In the genomic region with DNA sequence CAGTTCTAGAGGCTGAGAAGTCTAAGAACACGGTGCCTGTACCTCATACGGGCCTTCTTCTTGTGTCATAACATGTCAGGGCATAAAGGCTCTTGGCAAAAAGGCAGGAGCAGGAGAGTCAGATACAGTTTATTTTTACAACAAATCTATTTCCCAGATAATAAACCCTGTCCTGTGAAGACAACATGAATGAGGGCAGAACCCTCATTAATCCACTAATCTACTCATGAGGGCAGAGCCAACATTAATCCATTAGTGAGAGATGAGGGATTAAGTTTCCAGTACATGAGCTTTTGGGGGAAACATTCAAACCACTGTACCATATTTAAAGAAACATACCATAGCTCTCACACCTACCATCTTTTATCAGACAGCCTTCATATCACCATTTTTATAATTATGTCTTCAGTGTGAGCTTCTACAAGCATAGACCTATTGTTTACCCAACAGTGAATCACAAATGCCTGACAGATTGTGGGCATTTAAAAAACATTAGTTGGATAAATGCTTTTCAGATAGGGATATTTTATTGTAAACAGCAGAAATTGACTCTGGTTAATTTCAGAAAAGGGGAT, we compare ENCODE assay signal across 17 cellular contexts.
A peak's percentile ranks its signal among the peaks of the same experiment; 100 is the strongest.
DNase-seq lines count a peak whose midpoint lies in the region; ATAC-seq and TF ChIP-seq lines count a peak whose summit lies in the region.
"Had no signal": no experiment of that assay in that cellular context is flagged by ENCODE, and none has a peak within 500 bp of the region (broad histone marks: within the 10 kb centered on the region; RNA-seq: fewer than 3 reads in every experiment).

No MANE protein-coding gene starts in this region.

- peaks cover 0 to 7% (median 0%) of the 10 kb centered on the region in 6 donors for H3K9me3 Mint-ChIP-seq in immature natural killer cell

- DNase-seq in DMS53 (lab: John Stamatoyannopoulos, UW) (peak; percentile 5), DMS53 treated with DMSO at 0.1 percent for 48 hours (lab: John Stamatoyannopoulos, UW; ENCODE audit: unreplicated experiment) (no peak), WERI-Rb-1 (peak; percentile 16), epithelial cell of esophagus (ENCODE audit: low read depth) (peak; percentile 49), T-helper 1 cell (no peak), NCI-H226 (no peak), upper lobe of right lung (no peak), immature natural killer cell (no peak)
- DNase-seq: CD8-positive, alpha-beta memory T cell; KG1; NCI-H1436; NCI-H2029 treated with DMSO at 0.1 percent for 48 hours; NCI-H510A; SHP77 had no signal

- H3K9me3 ChIP-seq in WERI-Rb-1 (ENCODE audit: severe bottlenecking) (no peaks in the 10 kb centered on the region), upper lobe of right lung (no peaks in the 10 kb centered on the region)

- H3K27me3 ChIP-seq in WERI-Rb-1 (ENCODE audit: insufficient read depth, low read depth, severe bottlenecking) (no peaks in the 10 kb centered on the region), upper lobe of right lung (no peaks in the 10 kb centered on the region)
- H3K27me3 ChIP-seq: BLaER1 treated with 17β-estradiol and CSF1 and Interleukin-3, amounts not matched to agents 10 nM and 100 nM had no signal

- no peak overlapping the region for H3K4me3 Mint-ChIP-seq in immature natural killer cell
- H3K4me3 Mint-ChIP-seq: CD8-positive, alpha-beta memory T cell had no signal

- no peak for ATAC-seq in upper lobe of right lung
- ATAC-seq: HepG2 had no signal

- H3K36me3 Mint-ChIP-seq in immature natural killer cell, result no peaks in the 10 kb centered on the region
- H3K36me3 Mint-ChIP-seq: CD8-positive, alpha-beta memory T cell had no signal

- peaks cover 0 to 2% (median 0%) of the 10 kb centered on the region in 3 donors for H3K27me3 Mint-ChIP-seq in immature natural killer cell (ENCODE audit: low read depth in 3 of 3)
- H3K27me3 Mint-ChIP-seq: CD8-positive, alpha-beta memory T cell had no signal

- H3K4me3 ChIP-seq in WERI-Rb-1 (ENCODE audit: low read depth, low read length) (no peak overlapping the region), epithelial cell of esophagus (ENCODE audit: low read length) (no peak overlapping the region), upper lobe of right lung (no peak overlapping the region)
- H3K4me3 ChIP-seq: BLaER1 treated with 17β-estradiol and CSF1 and Interleukin-3, amounts not matched to agents 10 nM and 100 nM had no signal

- H3K27ac ChIP-seq in WERI-Rb-1 (peak overlapping the region; percentile 62), upper lobe of right lung (no peak overlapping the region)
- H3K27ac ChIP-seq: 22Rv1; BLaER1 treated with 17β-estradiol and CSF1 and Interleukin-3, amounts not matched to agents 10 nM and 100 nM had no signal

- peaks cover 2 to 6% of the 10 kb centered on the region in 2 donors for H3K4me1 Mint-ChIP-seq in immature natural killer cell
- H3K4me1 Mint-ChIP-seq: CD8-positive, alpha-beta memory T cell had no signal

- peaks cover 8% of the 10 kb centered on the region for H3K4me1 ChIP-seq in upper lobe of right lung
- H3K4me1 ChIP-seq: BLaER1 treated with 17β-estradiol and CSF1 and Interleukin-3, amounts not matched to agents 10 nM and 100 nM had no signal

- no peak overlapping the region for H3K27ac Mint-ChIP-seq in immature natural killer cell
- H3K27ac Mint-ChIP-seq: CD8-positive, alpha-beta memory T cell had no signal

- no peak for TF ChIP-seq CTCF in WERI-Rb-1 (IDR thresholded peaks at IDR 0.05; ENCODE audit: low read depth, low read length)
- TF ChIP-seq CTCF in epithelial cell of esophagus (IDR thresholded peaks at IDR 0.05; ENCODE audit: insufficient read depth, low read depth, low read length, missing control alignments), result no peak
- no peak for TF ChIP-seq CTCF in upper lobe of right lung (IDR thresholded peaks at IDR 0.05)

- intact Hi-C loops in upper lobe of right lung (cut with DNase I), result no loop called here

- H3K36me3 ChIP-seq in WERI-Rb-1, result no peaks in the 10 kb centered on the region
- H3K36me3 ChIP-seq in upper lobe of right lung, result no peaks in the 10 kb centered on the region
- H3K36me3 ChIP-seq: BLaER1 treated with 17β-estradiol and CSF1 and Interleukin-3, amounts not matched to agents 10 nM and 100 nM had no signal

Comparison
In these comparisons a context has a peak if more than half of its experiments do, and no peak if none do; other contexts are left out.
1. DNase-seq: peak in DMS53 (single experiment), WERI-Rb-1 (single experiment) and epithelial cell of esophagus (single experiment); none in DMS53 treated with DMSO at 0.1 percent for 48 hours (single experiment), T-helper 1 cell (0 of 5), NCI-H226 (single experiment), upper lobe of right lung (single experiment) and immature natural killer cell (0 of 3).